In the genomic region with DNA sequence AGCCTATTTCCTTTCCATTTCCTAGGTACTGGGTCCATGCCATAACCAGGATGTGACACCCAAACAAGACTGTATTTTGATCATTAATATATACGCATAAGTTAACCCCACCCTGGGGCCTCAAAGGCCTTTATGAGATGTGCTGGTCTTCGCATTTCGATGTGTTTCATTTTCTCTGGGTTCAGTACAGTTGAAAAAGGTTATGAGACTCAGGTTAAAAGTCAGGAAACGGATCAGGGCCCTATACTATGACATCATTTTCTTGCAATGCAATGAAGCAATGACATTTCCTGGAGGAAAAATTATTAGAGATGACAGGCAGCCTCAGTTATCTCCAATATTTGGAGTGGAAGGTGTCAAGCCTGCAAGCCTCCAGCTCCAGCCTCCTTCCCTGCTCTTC, we compare ENCODE assay signal across 1 cellular context.
A peak's percentile ranks its signal among the peaks of the same experiment; 100 is the strongest.
TF ChIP-seq lines count a peak whose summit lies in the region.

No MANE protein-coding gene starts in this region.

TF ChIP-seq in K562, 482 proteins besides CTCF, POLR2A, EP300 and RAD21 (continued from another document):
- TF ChIP-seq ELF1 (tag; IDR thresholded peaks at IDR 0.05) = 0 out of 2 replicates have a peak, but pooled peaks have one; percentile 9
- TF ChIP-seq ATF7 (IDR thresholded peaks at IDR 0.05) = peak; percentile 64; the same call in 1 of the 2 replicates
- TF ChIP-seq, protein P1, sequence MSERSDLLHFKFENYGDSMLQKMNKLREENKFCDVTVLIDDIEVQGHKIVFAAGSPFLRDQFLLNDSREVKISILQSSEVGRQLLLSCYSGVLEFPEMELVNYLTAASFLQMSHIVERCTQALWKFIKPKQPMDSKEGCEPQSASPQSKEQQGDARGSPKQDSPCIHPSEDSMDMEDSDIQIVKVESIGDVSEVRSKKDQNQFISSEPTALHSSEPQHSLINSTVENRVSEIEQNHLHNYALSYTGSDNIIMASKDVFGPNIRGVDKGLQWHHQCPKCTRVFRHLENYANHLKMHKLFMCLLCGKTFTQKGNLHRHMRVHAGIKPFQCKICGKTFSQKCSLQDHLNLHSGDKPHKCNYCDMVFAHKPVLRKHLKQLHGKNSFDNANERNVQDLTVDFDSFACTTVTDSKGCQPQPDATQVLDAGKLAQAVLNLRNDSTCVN (CRISPR knock-in tag; IDR thresholded peaks at IDR 0.05) = no peak
- TF ChIP-seq ZKSCAN1 (IDR thresholded peaks at IDR 0.05; ENCODE audit: low read depth, low read length) = no peak
- TF ChIP-seq, protein P2, sequence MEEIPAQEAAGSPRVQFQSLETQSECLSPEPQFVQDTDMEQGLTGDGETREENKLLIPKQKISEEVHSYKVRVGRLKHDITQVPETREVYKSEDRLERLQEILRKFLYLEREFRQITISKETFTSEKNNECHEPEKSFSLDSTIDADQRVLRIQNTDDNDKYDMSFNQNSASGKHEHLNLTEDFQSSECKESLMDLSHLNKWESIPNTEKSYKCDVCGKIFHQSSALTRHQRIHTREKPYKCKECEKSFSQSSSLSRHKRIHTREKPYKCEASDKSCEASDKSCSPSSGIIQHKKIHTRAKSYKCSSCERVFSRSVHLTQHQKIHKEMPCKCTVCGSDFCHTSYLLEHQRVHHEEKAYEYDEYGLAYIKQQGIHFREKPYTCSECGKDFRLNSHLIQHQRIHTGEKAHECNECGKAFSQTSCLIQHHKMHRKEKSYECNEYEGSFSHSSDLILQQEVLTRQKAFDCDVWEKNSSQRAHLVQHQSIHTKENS (CRISPR knock-in tag; IDR thresholded peaks at IDR 0.05) = no peak
- TF ChIP-seq HNRNPH1 (optimal IDR thresholded peaks at IDR 0.05; ENCODE audit: low read depth, low read length) = no peak
- no peak for TF ChIP-seq TAF1 (IDR thresholded peaks at IDR 0.05; ENCODE audit: control insufficient read depth, extremely low read depth, insufficient read depth, low read length, severe bottlenecking)
